20 cellular contexts compared by ENCODE assay signal in the genomic region with DNA sequence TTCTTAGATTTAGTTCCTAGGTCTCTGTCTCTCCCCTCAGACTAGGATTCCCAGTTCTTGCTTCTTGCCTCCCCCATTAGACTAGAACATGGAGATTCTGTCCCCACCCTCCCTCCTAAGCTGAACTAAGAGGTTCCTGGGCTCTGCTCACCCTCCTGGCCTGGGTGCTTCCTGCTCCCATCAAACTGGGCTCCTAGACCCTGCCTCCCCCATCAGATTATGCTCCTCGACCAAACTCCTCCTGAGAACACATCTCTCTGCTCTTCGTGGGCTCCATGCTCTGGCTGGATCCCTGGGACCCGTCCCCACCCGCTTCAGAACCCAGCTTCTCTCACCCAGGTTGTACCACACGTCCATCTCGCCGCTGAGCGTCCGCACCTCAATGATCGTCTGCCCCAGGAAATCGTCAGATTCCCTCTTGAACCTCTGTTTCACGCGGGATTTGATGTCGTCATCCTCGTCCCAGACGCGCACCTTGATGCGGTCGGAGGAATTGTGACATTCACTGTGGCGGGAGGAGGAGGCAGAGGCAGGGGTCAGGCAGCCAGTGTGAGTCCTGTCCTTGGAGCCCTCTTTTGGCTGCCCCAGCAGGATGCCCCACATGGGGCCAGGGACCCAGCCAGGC. TPM values are rescaled to one million over a fixed set of nuclear protein-coding genes. Genes with fewer than 3 reads are reported as not detected.
"Had no signal": no experiment of that assay in that cellular context is flagged by ENCODE, and none has a peak within 500 bp of the region (broad histone marks: within the 10 kb centered on the region; RNA-seq: fewer than 3 reads in every experiment).

No MANE protein-coding gene starts in this region.

- H3K9me3 ChIP-seq: prostate gland, right atrium auricular region, stomach, thyroid gland had no signal

- H3K36me3 ChIP-seq: prostate gland, right atrium auricular region, stomach, thyroid gland had no signal

- H3K4me1 ChIP-seq: prostate gland, right atrium auricular region, stomach, thyroid gland had no signal

- FAIRE-seq: frontal cortex had no signal

- H3K4me2 ChIP-seq: smooth muscle cell had no signal

- H3K27ac ChIP-seq: dorsolateral prefrontal cortex, prostate gland, right atrium auricular region, stomach, thyroid gland had no signal

- H3K27me3 ChIP-seq: dorsolateral prefrontal cortex, right atrium auricular region, thyroid gland had no signal

- ATAC-seq: left ventricle myocardium superior; natural killer cell; sciatic nerve; stimulated activated effector memory CD8-positive, alpha-beta T cell treated with anti-CD3 and anti-CD28 coated beads, Interleukin-12 subunit alpha, Interleukin-12 subunit beta, amount 100 ng/mL, for 72 hours had no signal

- DNase-seq: dorsolateral prefrontal cortex; effector CD4-positive, alpha-beta T cell; hypothalamus; immature natural killer cell; islet precursor cell; left ventricle myocardium superior; natural killer cell; stimulated activated CD4-positive, alpha-beta T cell treated with anti-CD3 and anti-CD28 coated beads, Interleukin-2, amount 100 ng/mL, for 24 hours; stimulated activated CD4-positive, alpha-beta T cell treated with anti-CD3 and anti-CD28 coated beads, Interleukin-4, amount 100 ng/mL, for 24 hours; stimulated activated naive CD4-positive, alpha-beta T cell treated with Interleukin-2 at 50 U/mL for 16 hours; stomach; thyroid gland had no signal

- H3K4me3 ChIP-seq: dorsolateral prefrontal cortex, lung, prostate gland, right atrium auricular region, smooth muscle cell, stomach, thyroid gland had no signal

RNA-seq across cellular contexts. Expression of a gene that starts 42.7 kb away (rescaled TPM):
- total RNA-seq: left ventricle myocardium superior, natural killer cell, subcutaneous adipose tissue had no signal
- polyA plus RNA-seq: immature natural killer cell had no signal
